In genomic region chr7:19011212-19011611, GRCh38 we compare ENCODE assay signal across 20 cellular contexts.
"Had no signal": no experiment of that assay in that cellular context is flagged by ENCODE, and none has a peak within 500 bp of the region (broad histone marks: within the 10 kb centered on the region; RNA-seq: fewer than 3 reads in every experiment).

No MANE protein-coding gene starts in this region.

- H3K36me3 Mint-ChIP-seq: activated naive CD4-positive, alpha-beta T cell treated with anti-CD3 and anti-CD28 coated beads, Interleukin-2, amount 50 U/mL, for 24 hours had no signal

- ATAC-seq: activated CD8-positive, alpha-beta T cell treated with anti-CD3 and anti-CD28 coated beads for 36 hours; activated T-cell treated with anti-CD3 and anti-CD28 coated beads, Interleukin-2, amount 50 U/mL, for 4 hours; body of pancreas; heart left ventricle; left lobe of liver; mucosa of descending colon; natural killer cell; T-helper 17 cell had no signal

- H3K9me3 Mint-ChIP-seq: activated naive CD4-positive, alpha-beta T cell treated with anti-CD3 and anti-CD28 coated beads, Interleukin-2, amount 50 U/mL, for 24 hours had no signal

- H3K27ac Mint-ChIP-seq: activated CD8-positive, alpha-beta T cell treated with anti-CD3 and anti-CD28 coated beads for 36 hours; activated naive CD4-positive, alpha-beta T cell treated with anti-CD3 and anti-CD28 coated beads, Interleukin-2, amount 50 U/mL, for 24 hours; natural killer cell; T-helper 17 cell had no signal

- H3K27ac ChIP-seq: adrenal gland, body of pancreas, heart left ventricle, neutrophil, tibial nerve, vagina had no signal

- H3K4me3 Mint-ChIP-seq: activated CD8-positive, alpha-beta T cell treated with anti-CD3 and anti-CD28 coated beads for 36 hours; activated naive CD4-positive, alpha-beta T cell treated with anti-CD3 and anti-CD28 coated beads, Interleukin-2, amount 50 U/mL, for 24 hours; activated T-cell treated with anti-CD3 and anti-CD28 coated beads, Interleukin-2, amount 50 U/mL, for 4 hours; natural killer cell; T-helper 17 cell had no signal

- H3K4me1 Mint-ChIP-seq: activated naive CD4-positive, alpha-beta T cell treated with anti-CD3 and anti-CD28 coated beads, Interleukin-2, amount 50 U/mL, for 24 hours; natural killer cell; T-helper 17 cell had no signal

- H3K4me1 ChIP-seq: adrenal gland, body of pancreas, heart left ventricle, tibial nerve, vagina had no signal

- H3K9me3 ChIP-seq: adrenal gland, body of pancreas, neutrophil, vagina had no signal

- H3K4me3 ChIP-seq: adrenal gland, body of pancreas, heart left ventricle, mucosa of descending colon, tibial nerve, vagina had no signal

- DNase-seq: activated CD4-positive, alpha-beta T cell treated with anti-CD3 and anti-CD28 coated beads for 48 hours; activated CD8-positive, alpha-beta T cell treated with anti-CD3 and anti-CD28 coated beads for 36 hours; activated effector memory CD4-positive, alpha-beta T cell treated with Interleukin-2 at 50 U/mL for 16 hours; activated T-cell treated with anti-CD3 and anti-CD28 coated beads, Interleukin-2, amount 50 U/mL, for 4 hours; adrenal gland; body of pancreas; effector memory CD4-positive, alpha-beta T cell; heart left ventricle; mucosa of descending colon; natural killer cell; posterior cingulate gyrus; retina; stimulated activated CD4-positive, alpha-beta T cell treated with anti-CD3 and anti-CD28 coated beads, Interleukin-4, amount 100 ng/mL, for 1 hour; stimulated activated naive CD4-positive, alpha-beta T cell; T-helper 17 cell had no signal

- H3K27me3 ChIP-seq: adrenal gland, body of pancreas, heart left ventricle, neutrophil, tibial nerve, vagina had no signal

- H3K36me3 ChIP-seq: adrenal gland, heart left ventricle, neutrophil, tibial nerve, vagina had no signal

- H3K27me3 Mint-ChIP-seq: activated CD8-positive, alpha-beta T cell treated with anti-CD3 and anti-CD28 coated beads for 36 hours; activated naive CD4-positive, alpha-beta T cell treated with anti-CD3 and anti-CD28 coated beads, Interleukin-2, amount 50 U/mL, for 24 hours; T-helper 17 cell had no signal
